ENCODE assay signal across 1 cellular context in the genomic region with DNA sequence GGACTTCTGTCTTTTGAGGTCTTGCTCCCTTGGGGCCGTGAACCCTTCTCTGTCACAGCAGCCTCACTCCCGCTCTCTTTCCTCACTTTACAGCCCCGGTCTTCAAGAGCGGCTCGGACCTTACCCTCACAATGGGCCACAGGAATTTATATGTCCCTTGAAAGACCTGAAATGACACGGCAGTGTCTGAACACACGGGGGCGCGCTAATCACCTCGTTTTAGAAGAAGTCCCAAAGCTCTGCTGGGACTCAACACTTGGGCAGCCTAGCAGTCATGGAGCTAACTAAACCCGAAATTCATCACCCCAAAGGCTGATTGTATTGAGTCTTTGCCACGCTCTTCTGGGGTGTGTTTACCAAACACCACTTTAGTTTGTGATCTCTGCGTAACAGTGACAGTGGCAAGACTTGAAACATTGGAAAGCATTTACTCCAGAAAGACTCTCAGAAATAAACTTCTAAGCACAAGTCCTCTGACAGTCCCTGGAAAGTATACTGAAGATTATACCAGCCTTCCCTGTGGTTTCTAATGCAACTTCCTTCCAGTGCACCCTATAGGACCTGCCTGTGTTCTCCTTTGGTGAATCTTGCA.
TF ChIP-seq lines count a peak whose summit lies in the region.

No MANE protein-coding gene starts in this region.

TF ChIP-seq in endothelial cell of umbilical vein, 7 proteins besides CTCF, POLR2A, EP300 and RAD21:
- TF ChIP-seq MYC (IDR thresholded peaks at IDR 0.05; ENCODE audit: low read depth, low read length) = no peak
- TF ChIP-seq, protein P1, sequence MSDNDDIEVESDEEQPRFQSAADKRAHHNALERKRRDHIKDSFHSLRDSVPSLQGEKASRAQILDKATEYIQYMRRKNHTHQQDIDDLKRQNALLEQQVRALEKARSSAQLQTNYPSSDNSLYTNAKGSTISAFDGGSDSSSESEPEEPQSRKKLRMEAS (IDR thresholded peaks at IDR 0.05; ENCODE audit: insufficient read depth, insufficient read length) = no peak
- TF ChIP-seq FOS (IDR thresholded peaks at IDR 0.05; ENCODE audit: borderline replicate concordance, insufficient read depth, low read length) = no peak
- no peak for TF ChIP-seq POLR2AphosphoS5 (IDR thresholded peaks at IDR 0.05; ENCODE audit: insufficient read depth, low read depth, low read length)
- TF ChIP-seq JUN (IDR thresholded peaks at IDR 0.05; ENCODE audit: borderline replicate concordance, insufficient read depth, insufficient read length, low read depth) = no peak
- no peak for TF ChIP-seq EZH2 (IDR thresholded peaks at IDR 0.05; ENCODE audit: borderline replicate concordance, low read depth, low read length, severe bottlenecking)
- TF ChIP-seq GATA2 (IDR thresholded peaks at IDR 0.05; ENCODE audit: insufficient read depth, insufficient read length, low read depth, low read length) = no peak
TF ChIP-seq in endothelial cell of umbilical vein: peak in this region for 0.
